In the genomic region with DNA sequence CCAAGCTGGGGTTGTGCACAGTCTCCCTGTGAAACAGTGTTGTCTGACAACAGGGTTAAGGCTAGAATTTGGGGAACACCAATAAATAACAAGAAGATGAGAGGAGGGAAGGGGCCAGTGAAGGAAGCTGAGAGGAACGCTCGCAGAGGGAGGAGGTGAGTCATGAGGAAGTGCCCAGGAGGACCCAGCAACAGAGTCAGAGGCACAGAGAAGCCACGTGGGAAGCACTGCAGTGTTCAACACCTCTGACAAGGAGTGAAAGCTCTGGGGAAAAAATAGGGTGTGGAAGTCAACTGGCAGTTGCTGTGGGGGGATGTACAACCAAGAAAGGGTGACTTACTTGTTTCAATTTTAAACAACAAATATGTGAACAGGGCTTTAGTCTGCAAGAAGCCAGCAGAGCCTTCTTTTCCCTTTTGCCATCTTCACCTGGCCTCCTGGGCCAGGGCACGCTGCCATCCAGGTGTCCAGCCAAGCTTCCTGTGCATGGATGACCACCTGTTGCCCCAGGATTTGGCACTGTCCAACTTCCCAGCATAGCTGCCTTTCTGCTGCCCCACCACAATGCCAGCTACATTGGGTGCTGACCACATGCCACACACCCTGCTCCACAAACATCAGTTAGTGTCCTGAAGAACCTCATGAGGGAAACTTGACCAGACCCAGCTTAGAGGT, we compare ENCODE assay signal across 8 cellular contexts.
DNase-seq lines count a peak whose midpoint lies in the region; ATAC-seq, FAIRE-seq and TF ChIP-seq lines count a peak whose summit lies in the region.

No MANE protein-coding gene starts in this region.

- no peak overlapping the region for H2AFZ ChIP-seq in astrocyte (ENCODE audit: low read depth, low read length)
- no peak overlapping the region for H2AFZ ChIP-seq in neural progenitor cell (replicated peaks)

- TF ChIP-seq CTCF in astrocyte (IDR thresholded peaks at IDR 0.05; ENCODE audit: insufficient read depth, low read depth, low read length) = no peak
- TF ChIP-seq CTCF in neural progenitor cell (IDR thresholded peaks at IDR 0.05) = no peak
- TF ChIP-seq CTCF in kidney (IDR thresholded peaks at IDR 0.05; ENCODE audit: borderline replicate concordance, extremely low read depth, insufficient read depth) = no peak
- no peak for TF ChIP-seq CTCF in BE2C (IDR thresholded peaks at IDR 0.05; ENCODE audit: low read depth, low read length)

- H4K20me1 ChIP-seq in astrocyte (ENCODE audit: insufficient read depth, low read length) (peaks cover 21% of the 10 kb centered on the region), neural progenitor cell (ENCODE audit: low read depth) (peaks cover 38% of the 10 kb centered on the region)

- no peaks in the 10 kb centered on the region for H3K27me3 ChIP-seq in astrocyte (ENCODE audit: insufficient read depth, low read length)
- no peaks in the 10 kb centered on the region for H3K27me3 ChIP-seq in neural progenitor cell
- H3K27me3 ChIP-seq in BE2C = no peaks in the 10 kb centered on the region

- H3K36me3 ChIP-seq in astrocyte (ENCODE audit: insufficient read depth, low read length) (no peaks in the 10 kb centered on the region), neural progenitor cell (no peaks in the 10 kb centered on the region), kidney (ENCODE audit: control insufficient read depth in 1 of 2, insufficient read depth in 2 of 2, low read length in 2 of 2) (peaks cover 0 to 4% of the 10 kb centered on the region in 2 donors), BE2C (no peaks in the 10 kb centered on the region)

- intact Hi-C loops in kidney (cut with DNase I) = no loop called here

- FAIRE-seq in astrocyte (lab: Jason Lieb, UNC) = no peak
- no peak for FAIRE-seq in kidney (lab: Jason Lieb, UNC)

- H3K9me3 ChIP-seq in astrocyte (ENCODE audit: insufficient read depth, low read depth, low read length) (no peaks in the 10 kb centered on the region), neural progenitor cell (ENCODE audit: low read depth) (no peaks in the 10 kb centered on the region), kidney (ENCODE audit: control insufficient read depth in 1 of 2, low read length in 2 of 2) (no peaks in the 10 kb centered on the region), BE2C (no peaks in the 10 kb centered on the region)

- peak overlapping the region; percentile 38 for H3K4me2 ChIP-seq in astrocyte (ENCODE audit: low read length)
- H3K4me2 ChIP-seq in neural progenitor cell = no peak overlapping the region

- H3K27ac Mint-ChIP-seq in T-helper 2 cell treated with Interferon-gamma antibody and Interleukin-4, amounts not matched to agents 5 μg/mL and 100 μg/mL, for 36 hours = peak overlapping the region; percentile 81
- H3K27ac Mint-ChIP-seq in astrocyte (ENCODE audit: unreplicated experiment) (no peak overlapping the region), neural progenitor cell (peak overlapping the region; percentile 84)

- H3K79me2 ChIP-seq in astrocyte (ENCODE audit: insufficient read depth, low read length) = no peaks in the 10 kb centered on the region
- H3K79me2 ChIP-seq in neural progenitor cell (ENCODE audit: low read depth) = no peaks in the 10 kb centered on the region

- peak; percentile 81 for DNase-seq in T-helper 2 cell treated with Interferon-gamma antibody and Interleukin-4, amounts not matched to agents 5 μg/mL and 100 μg/mL, for 36 hours (ENCODE audit: low spot score)
- DNase-seq in astrocyte (ENCODE audit: low read depth) = peak; percentile 62
- no peak for DNase-seq in neural progenitor cell (ENCODE audit: low spot score)
- DNase-seq in kidney = no peak
- DNase-seq in BE2C = no peak
- no peak for DNase-seq in SHP77 treated with DMSO at 0.1 percent for 48 hours (lab: John Stamatoyannopoulos, UW)

- H3K27ac ChIP-seq in astrocyte (ENCODE audit: low read depth, low read length) (peak overlapping the region; percentile 15), neural progenitor cell (no peak overlapping the region), kidney (ENCODE audit: low read depth in 2 of 2, low read length in 2 of 2) (no peak overlapping the region)

- peaks cover 7% of the 10 kb centered on the region for H3K9me3 Mint-ChIP-seq in T-helper 2 cell treated with Interferon-gamma antibody and Interleukin-4, amounts not matched to agents 5 μg/mL and 100 μg/mL, for 36 hours
- H3K9me3 Mint-ChIP-seq in astrocyte (ENCODE audit: unreplicated experiment) = no peaks in the 10 kb centered on the region
- H3K9me3 Mint-ChIP-seq in neural progenitor cell = no peaks in the 10 kb centered on the region

- H3K4me3 ChIP-seq in astrocyte (ENCODE audit: insufficient read depth, low read depth, low read length) (no peak overlapping the region), neural progenitor cell (no peak overlapping the region), kidney (ENCODE audit: low read length in 2 of 2) (no peak overlapping the region), BE2C (ENCODE audit: low read depth, low read length) (no peak overlapping the region)

- H3K27me3 Mint-ChIP-seq in T-helper 2 cell treated with Interferon-gamma antibody and Interleukin-4, amounts not matched to agents 5 μg/mL and 100 μg/mL, for 36 hours (ENCODE audit: low read depth) = no peaks in the 10 kb centered on the region
- H3K27me3 Mint-ChIP-seq in astrocyte (ENCODE audit: low read depth, unreplicated experiment) = no peaks in the 10 kb centered on the region
- no peaks in the 10 kb centered on the region for H3K27me3 Mint-ChIP-seq in neural progenitor cell (ENCODE audit: insufficient read depth, low read depth)

- H3F3A ChIP-seq in neural progenitor cell (ENCODE audit: low read depth) = no peaks in the 10 kb centered on the region

- H3K36me3 Mint-ChIP-seq in T-helper 2 cell treated with Interferon-gamma antibody and Interleukin-4, amounts not matched to agents 5 μg/mL and 100 μg/mL, for 36 hours (ENCODE audit: low read depth) = peaks cover 14% of the 10 kb centered on the region
- peaks cover 2% of the 10 kb centered on the region for H3K36me3 Mint-ChIP-seq in astrocyte (ENCODE audit: low read depth, unreplicated experiment)
- H3K36me3 Mint-ChIP-seq in neural progenitor cell = no peaks in the 10 kb centered on the region

- peaks cover 75% of the 10 kb centered on the region for H3K4me1 Mint-ChIP-seq in T-helper 2 cell treated with Interferon-gamma antibody and Interleukin-4, amounts not matched to agents 5 μg/mL and 100 μg/mL, for 36 hours (ENCODE audit: low read depth)
- H3K4me1 Mint-ChIP-seq in astrocyte (ENCODE audit: low read depth, unreplicated experiment) = peaks cover 32% of the 10 kb centered on the region
- H3K4me1 Mint-ChIP-seq in neural progenitor cell = peaks cover 14% of the 10 kb centered on the region

- H3K4me3 Mint-ChIP-seq in T-helper 2 cell treated with Interferon-gamma antibody and Interleukin-4, amounts not matched to agents 5 μg/mL and 100 μg/mL, for 36 hours = peak overlapping the region; percentile 52
- H3K4me3 Mint-ChIP-seq in astrocyte (ENCODE audit: unreplicated experiment) (peak overlapping the region; percentile 40), neural progenitor cell (no peak overlapping the region)

- ATAC-seq in GM18868 (IDR thresholded peaks at IDR 0.05; ENCODE audit: unreplicated experiment) (peak; percentile 40), HG03097 (IDR thresholded peaks at IDR 0.05; ENCODE audit: low FRiP score, unreplicated experiment) (peak; percentile 31)

- H3K4me1 ChIP-seq in astrocyte (ENCODE audit: insufficient read depth, low read length) (peaks cover 30% of the 10 kb centered on the region), neural progenitor cell (peaks cover 9% of the 10 kb centered on the region), kidney (ENCODE audit: control insufficient read depth in 1 of 2, insufficient read depth in 1 of 2, low read depth in 1 of 2, low read length in 2 of 2) (peaks cover 0 to 3% of the 10 kb centered on the region in 2 donors), BE2C (no peaks in the 10 kb centered on the region)

- H3K9ac ChIP-seq in astrocyte (ENCODE audit: low read length) = no peak overlapping the region
- no peak overlapping the region for H3K9ac ChIP-seq in neural progenitor cell
- no peak overlapping the region for H3K9ac ChIP-seq in kidney (ENCODE audit: low read length in 2 of 2)

Comparison
In these comparisons a context has a peak if more than half of its experiments do, and no peak if none do; other contexts are left out.
1. DNase-seq: peak in T-helper 2 cell treated with Interferon-gamma antibody and Interleukin-4, amounts not matched to agents 5 μg/mL and 100 μg/mL, for 36 hours (single experiment) and astrocyte (single experiment); none in neural progenitor cell (single experiment), kidney (single experiment), BE2C (single experiment) and SHP77 treated with DMSO at 0.1 percent for 48 hours (single experiment).